In the genomic region with DNA sequence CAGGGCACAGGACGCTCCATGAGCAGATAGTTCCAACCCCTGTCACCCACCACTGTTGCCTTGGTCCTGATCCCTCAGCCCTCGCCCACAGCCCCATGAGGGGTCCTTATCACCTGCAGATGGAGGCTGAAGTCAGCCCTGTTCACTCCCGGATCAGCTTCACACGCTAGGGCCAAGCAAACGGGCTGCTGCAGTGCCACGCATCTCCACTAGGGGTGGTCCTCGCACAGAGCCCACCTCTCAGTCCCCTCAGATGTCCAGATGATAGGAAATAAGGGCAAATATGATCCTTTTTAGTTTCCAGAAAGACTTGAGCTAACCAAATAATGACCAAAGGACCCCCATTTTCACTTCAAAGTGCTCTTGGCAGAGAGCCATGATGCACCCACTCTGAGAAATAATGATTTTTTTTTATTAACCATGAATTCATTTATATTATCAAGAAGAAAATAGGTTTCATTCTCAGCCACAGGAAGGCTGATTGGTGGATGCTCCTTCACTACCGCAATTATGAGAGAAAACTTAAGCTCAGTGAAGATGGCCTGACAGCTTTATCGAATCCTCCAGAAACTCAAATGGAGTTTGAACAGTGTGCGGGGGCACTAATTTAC, we compare ENCODE assay signal across 8 cellular contexts.
DNase-seq lines count a peak whose midpoint lies in the region; ATAC-seq and TF ChIP-seq lines count a peak whose summit lies in the region.

No MANE protein-coding gene starts in this region.

- no peak overlapping the region for H3K4me3 ChIP-seq in gastroesophageal sphincter

- ATAC-seq in HG02885 (IDR thresholded peaks at IDR 0.05; ENCODE audit: poor library complexity, unreplicated experiment): peak; percentile 89
- no peak for ATAC-seq in gastroesophageal sphincter

- peaks cover 3% of the 10 kb centered on the region for H3K4me1 Mint-ChIP-seq in glutamatergic neuron (ENCODE audit: low read depth, unreplicated experiment)

- H3K9me3 ChIP-seq in gastroesophageal sphincter: no peaks in the 10 kb centered on the region

- peak; percentile 10 for DNase-seq in stimulated activated CD4-positive, alpha-beta T cell treated with anti-CD3 and anti-CD28 coated beads, Interleukin-12 subunit alpha, Interleukin-12 subunit beta, amount 100 ng/mL, for 4 hours
- no peak for DNase-seq in stimulated activated CD4-positive, alpha-beta T cell treated with anti-CD3 and anti-CD28 coated beads, Interleukin-4, amount 100 ng/mL, for 24 hours
- peak; percentile 73 for DNase-seq in SK-MEL-5 (ENCODE audit: low read depth, low spot score)
- DNase-seq in glutamatergic neuron: peak; percentile 79
- DNase-seq in stimulated activated naive CD4-positive, alpha-beta T cell treated with Interleukin-2 at 50 U/mL for 16 hours (lab: John Stamatoyannopoulos, UW): no peak
- no peak for DNase-seq in dedifferentiated amniotic fluid mesenchymal stem cell (ENCODE audit: extremely low spot score)

- H3K4me3 Mint-ChIP-seq in glutamatergic neuron (ENCODE audit: unreplicated experiment): no peak overlapping the region

- TF ChIP-seq POLR2A in gastroesophageal sphincter (IDR thresholded peaks at IDR 0.05): no peak

- no peak overlapping the region for H3K27ac Mint-ChIP-seq in glutamatergic neuron (ENCODE audit: unreplicated experiment)

- H3K36me3 Mint-ChIP-seq in glutamatergic neuron (ENCODE audit: unreplicated experiment): no peaks in the 10 kb centered on the region

- no peak overlapping the region for H3K27ac ChIP-seq in gastroesophageal sphincter

- H3K4me1 ChIP-seq in gastroesophageal sphincter: no peaks in the 10 kb centered on the region

- WGBS in gastroesophageal sphincter (ENCODE audit: low coverage in 1 of 2), 2 donors: 53 to 56% methylated on average over 6 to 8 of the region's 10 CpGs

- H3K27me3 ChIP-seq in gastroesophageal sphincter: no peaks in the 10 kb centered on the region

- in situ Hi-C loops in SK-MEL-5 (cut with HindIII; ENCODE audit: low pct_unique_long_range_greater_than_20kb, low sequenced_read_pairs): no loop called here

- H3K9me3 Mint-ChIP-seq in glutamatergic neuron (ENCODE audit: unreplicated experiment): peaks cover 5% of the 10 kb centered on the region

- peaks cover 5% of the 10 kb centered on the region for H3K27me3 Mint-ChIP-seq in glutamatergic neuron (ENCODE audit: unreplicated experiment)

- no peaks in the 10 kb centered on the region for H3K36me3 ChIP-seq in gastroesophageal sphincter

- TF ChIP-seq EP300 in gastroesophageal sphincter (IDR thresholded peaks at IDR 0.05): no peak

- TF ChIP-seq CTCF in glutamatergic neuron (IDR thresholded peaks at IDR 0.05; ENCODE audit: partially characterized antibody, unreplicated experiment) (peak; percentile 92), gastroesophageal sphincter (IDR thresholded peaks at IDR 0.05) (peak in 1 of 4 experiments; percentile 24)

Comparison
In these comparisons a context has a peak if more than half of its experiments do, and no peak if none do; other contexts are left out.
1. DNase-seq: peak in stimulated activated CD4-positive, alpha-beta T cell treated with anti-CD3 and anti-CD28 coated beads, Interleukin-12 subunit alpha, Interleukin-12 subunit beta, amount 100 ng/mL, for 4 hours (single experiment), SK-MEL-5 (single experiment) and glutamatergic neuron (single experiment); none in stimulated activated CD4-positive, alpha-beta T cell treated with anti-CD3 and anti-CD28 coated beads, Interleukin-4, amount 100 ng/mL, for 24 hours (single experiment), stimulated activated naive CD4-positive, alpha-beta T cell treated with Interleukin-2 at 50 U/mL for 16 hours (single experiment) and dedifferentiated amniotic fluid mesenchymal stem cell (single experiment).